Comparison of ENCODE assay signal across 3 cellular contexts in the genomic region with DNA sequence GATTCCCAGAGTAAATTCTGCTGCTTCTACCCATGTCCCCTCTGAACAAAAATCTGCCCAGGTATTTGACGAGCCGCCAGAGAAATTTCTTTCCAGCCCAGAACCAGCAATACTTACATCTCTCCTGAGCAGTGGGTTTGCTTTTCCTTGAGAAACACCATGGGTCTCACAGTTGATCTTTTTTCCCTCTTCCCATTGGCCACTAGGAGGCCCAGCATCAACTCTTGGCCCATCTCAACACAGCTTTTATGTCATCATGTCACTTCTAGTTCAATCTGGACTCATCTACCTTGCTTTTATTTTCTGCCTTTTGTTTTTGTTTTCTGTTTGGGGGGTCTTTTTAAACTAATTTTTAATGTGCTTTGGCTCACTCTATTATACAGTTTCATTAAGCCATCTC.
TF ChIP-seq lines count a peak whose summit lies in the region.

No MANE protein-coding gene starts in this region.

TF ChIP-seq in SK-N-SH, 30 proteins besides CTCF, POLR2A, EP300 and RAD21:
- TF ChIP-seq TAF1 (IDR thresholded peaks at IDR 0.05; ENCODE audit: borderline replicate concordance, low read depth, low read length) (no peak), SMC3 (IDR thresholded peaks at IDR 0.05; ENCODE audit: low read depth, low read length) (no peak), NRF1 (IDR thresholded peaks at IDR 0.05; ENCODE audit: low read depth, low read length) (no peak)
- TF ChIP-seq, protein P1, sequence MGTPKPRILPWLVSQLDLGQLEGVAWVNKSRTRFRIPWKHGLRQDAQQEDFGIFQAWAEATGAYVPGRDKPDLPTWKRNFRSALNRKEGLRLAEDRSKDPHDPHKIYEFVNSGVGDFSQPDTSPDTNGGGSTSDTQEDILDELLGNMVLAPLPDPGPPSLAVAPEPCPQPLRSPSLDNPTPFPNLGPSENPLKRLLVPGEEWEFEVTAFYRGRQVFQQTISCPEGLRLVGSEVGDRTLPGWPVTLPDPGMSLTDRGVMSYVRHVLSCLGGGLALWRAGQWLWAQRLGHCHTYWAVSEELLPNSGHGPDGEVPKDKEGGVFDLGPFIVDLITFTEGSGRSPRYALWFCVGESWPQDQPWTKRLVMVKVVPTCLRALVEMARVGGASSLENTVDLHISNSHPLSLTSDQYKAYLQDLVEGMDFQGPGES (IDR thresholded peaks at IDR 0.05; ENCODE audit: low read depth, low read length), result no peak
- TF ChIP-seq, protein P2, sequence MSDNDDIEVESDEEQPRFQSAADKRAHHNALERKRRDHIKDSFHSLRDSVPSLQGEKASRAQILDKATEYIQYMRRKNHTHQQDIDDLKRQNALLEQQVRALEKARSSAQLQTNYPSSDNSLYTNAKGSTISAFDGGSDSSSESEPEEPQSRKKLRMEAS (IDR thresholded peaks at IDR 0.05; ENCODE audit: low read depth), result no peak
TF ChIP-seq in SK-N-SH: peak in this region for 0.

TF ChIP-seq in SK-N-SH treated with all-trans-retinoic acid at 6 μM for 48 hours, 23 proteins besides CTCF, POLR2A, EP300 and RAD21:
- TF ChIP-seq TOX (CRISPR knock-in tag; IDR thresholded peaks at IDR 0.05; ENCODE audit: borderline replicate concordance) (no peak), ZC3H10 (CRISPR knock-in tag; IDR thresholded peaks at IDR 0.05) (no peak), ESRRG (CRISPR knock-in tag; IDR thresholded peaks at IDR 0.05) (no peak), PPARA (CRISPR knock-in tag; IDR thresholded peaks at IDR 0.05; ENCODE audit: borderline replicate concordance) (no peak), TCF4 (CRISPR knock-in tag; IDR thresholded peaks at IDR 0.05; ENCODE audit: borderline replicate concordance) (no peak), ZFP30 (CRISPR knock-in tag; IDR thresholded peaks at IDR 0.05) (no peak), ZNF565 (CRISPR knock-in tag; conservative IDR thresholded peaks at IDR 0.05; ENCODE audit: low read depth) (no peak), OSR1 (CRISPR knock-in tag; IDR thresholded peaks at IDR 0.05) (no peak), RARB (CRISPR knock-in tag; IDR thresholded peaks at IDR 0.05) (no peak), CSDC2 (CRISPR knock-in tag; IDR thresholded peaks at IDR 0.05) (no peak), ISL1 (CRISPR knock-in tag; IDR thresholded peaks at IDR 0.05) (no peak), GLIS3 (CRISPR knock-in tag; IDR thresholded peaks at IDR 0.05) (no peak), ZNF8 (CRISPR knock-in tag; IDR thresholded peaks at IDR 0.05) (no peak), ZNF70 (CRISPR knock-in tag; IDR thresholded peaks at IDR 0.05) (no peak)
- TF ChIP-seq, protein P3, sequence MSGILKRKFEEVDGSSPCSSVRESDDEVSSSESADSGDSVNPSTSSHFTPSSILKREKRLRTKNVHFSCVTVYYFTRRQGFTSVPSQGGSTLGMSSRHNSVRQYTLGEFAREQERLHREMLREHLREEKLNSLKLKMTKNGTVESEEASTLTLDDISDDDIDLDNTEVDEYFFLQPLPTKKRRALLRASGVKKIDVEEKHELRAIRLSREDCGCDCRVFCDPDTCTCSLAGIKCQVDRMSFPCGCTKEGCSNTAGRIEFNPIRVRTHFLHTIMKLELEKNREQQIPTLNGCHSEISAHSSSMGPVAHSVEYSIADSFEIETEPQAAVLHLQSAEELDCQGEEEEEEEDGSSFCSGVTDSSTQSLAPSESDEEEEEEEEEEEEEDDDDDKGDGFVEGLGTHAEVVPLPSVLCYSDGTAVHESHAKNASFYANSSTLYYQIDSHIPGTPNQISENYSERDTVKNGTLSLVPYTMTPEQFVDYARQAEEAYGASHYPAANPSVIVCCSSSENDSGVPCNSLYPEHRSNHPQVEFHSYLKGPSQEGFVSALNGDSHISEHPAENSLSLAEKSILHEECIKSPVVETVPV (CRISPR knock-in tag; IDR thresholded peaks at IDR 0.05), result no peak
- TF ChIP-seq, protein P4, sequence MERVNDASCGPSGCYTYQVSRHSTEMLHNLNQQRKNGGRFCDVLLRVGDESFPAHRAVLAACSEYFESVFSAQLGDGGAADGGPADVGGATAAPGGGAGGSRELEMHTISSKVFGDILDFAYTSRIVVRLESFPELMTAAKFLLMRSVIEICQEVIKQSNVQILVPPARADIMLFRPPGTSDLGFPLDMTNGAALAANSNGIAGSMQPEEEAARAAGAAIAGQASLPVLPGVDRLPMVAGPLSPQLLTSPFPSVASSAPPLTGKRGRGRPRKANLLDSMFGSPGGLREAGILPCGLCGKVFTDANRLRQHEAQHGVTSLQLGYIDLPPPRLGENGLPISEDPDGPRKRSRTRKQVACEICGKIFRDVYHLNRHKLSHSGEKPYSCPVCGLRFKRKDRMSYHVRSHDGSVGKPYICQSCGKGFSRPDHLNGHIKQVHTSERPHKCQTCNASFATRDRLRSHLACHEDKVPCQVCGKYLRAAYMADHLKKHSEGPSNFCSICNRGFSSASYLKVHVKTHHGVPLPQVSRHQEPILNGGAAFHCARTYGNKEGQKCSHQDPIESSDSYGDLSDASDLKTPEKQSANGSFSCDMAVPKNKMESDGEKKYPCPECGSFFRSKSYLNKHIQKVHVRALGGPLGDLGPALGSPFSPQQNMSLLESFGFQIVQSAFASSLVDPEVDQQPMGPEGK (CRISPR knock-in tag; IDR thresholded peaks at IDR 0.05; ENCODE audit: borderline replicate concordance), result no peak
- TF ChIP-seq, protein P5, sequence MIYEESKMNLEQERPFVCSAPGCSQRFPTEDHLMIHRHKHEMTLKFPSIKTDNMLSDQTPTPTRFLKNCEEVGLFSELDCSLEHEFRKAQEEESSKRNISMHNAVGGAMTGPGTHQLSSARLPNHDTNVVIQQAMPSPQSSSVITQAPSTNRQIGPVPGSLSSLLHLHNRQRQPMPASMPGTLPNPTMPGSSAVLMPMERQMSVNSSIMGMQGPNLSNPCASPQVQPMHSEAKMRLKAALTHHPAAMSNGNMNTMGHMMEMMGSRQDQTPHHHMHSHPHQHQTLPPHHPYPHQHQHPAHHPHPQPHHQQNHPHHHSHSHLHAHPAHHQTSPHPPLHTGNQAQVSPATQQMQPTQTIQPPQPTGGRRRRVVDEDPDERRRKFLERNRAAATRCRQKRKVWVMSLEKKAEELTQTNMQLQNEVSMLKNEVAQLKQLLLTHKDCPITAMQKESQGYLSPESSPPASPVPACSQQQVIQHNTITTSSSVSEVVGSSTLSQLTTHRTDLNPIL (CRISPR knock-in tag; IDR thresholded peaks at IDR 0.05; ENCODE audit: low read depth), result no peak

TF ChIP-seq in K562, 482 proteins besides CTCF, POLR2A, EP300 and RAD21:
- TF ChIP-seq SP1 (CRISPR knock-in tag; IDR thresholded peaks at IDR 0.05), result no peak
- TF ChIP-seq ZNF780A (CRISPR knock-in tag; IDR thresholded peaks at IDR 0.05), result no peak
- TF ChIP-seq MIER1 (IDR thresholded peaks at IDR 0.05; ENCODE audit: low read depth), result no peak
- TF ChIP-seq MCM3 (IDR thresholded peaks at IDR 0.05), result no peak
- no peak for TF ChIP-seq MBD2 (IDR thresholded peaks at IDR 0.05; ENCODE audit: borderline replicate concordance, low read depth)
- TF ChIP-seq, protein P6, sequence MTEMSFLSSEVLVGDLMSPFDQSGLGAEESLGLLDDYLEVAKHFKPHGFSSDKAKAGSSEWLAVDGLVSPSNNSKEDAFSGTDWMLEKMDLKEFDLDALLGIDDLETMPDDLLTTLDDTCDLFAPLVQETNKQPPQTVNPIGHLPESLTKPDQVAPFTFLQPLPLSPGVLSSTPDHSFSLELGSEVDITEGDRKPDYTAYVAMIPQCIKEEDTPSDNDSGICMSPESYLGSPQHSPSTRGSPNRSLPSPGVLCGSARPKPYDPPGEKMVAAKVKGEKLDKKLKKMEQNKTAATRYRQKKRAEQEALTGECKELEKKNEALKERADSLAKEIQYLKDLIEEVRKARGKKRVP (CRISPR knock-in tag; IDR thresholded peaks at IDR 0.05), result no peak
- TF ChIP-seq, protein P7, sequence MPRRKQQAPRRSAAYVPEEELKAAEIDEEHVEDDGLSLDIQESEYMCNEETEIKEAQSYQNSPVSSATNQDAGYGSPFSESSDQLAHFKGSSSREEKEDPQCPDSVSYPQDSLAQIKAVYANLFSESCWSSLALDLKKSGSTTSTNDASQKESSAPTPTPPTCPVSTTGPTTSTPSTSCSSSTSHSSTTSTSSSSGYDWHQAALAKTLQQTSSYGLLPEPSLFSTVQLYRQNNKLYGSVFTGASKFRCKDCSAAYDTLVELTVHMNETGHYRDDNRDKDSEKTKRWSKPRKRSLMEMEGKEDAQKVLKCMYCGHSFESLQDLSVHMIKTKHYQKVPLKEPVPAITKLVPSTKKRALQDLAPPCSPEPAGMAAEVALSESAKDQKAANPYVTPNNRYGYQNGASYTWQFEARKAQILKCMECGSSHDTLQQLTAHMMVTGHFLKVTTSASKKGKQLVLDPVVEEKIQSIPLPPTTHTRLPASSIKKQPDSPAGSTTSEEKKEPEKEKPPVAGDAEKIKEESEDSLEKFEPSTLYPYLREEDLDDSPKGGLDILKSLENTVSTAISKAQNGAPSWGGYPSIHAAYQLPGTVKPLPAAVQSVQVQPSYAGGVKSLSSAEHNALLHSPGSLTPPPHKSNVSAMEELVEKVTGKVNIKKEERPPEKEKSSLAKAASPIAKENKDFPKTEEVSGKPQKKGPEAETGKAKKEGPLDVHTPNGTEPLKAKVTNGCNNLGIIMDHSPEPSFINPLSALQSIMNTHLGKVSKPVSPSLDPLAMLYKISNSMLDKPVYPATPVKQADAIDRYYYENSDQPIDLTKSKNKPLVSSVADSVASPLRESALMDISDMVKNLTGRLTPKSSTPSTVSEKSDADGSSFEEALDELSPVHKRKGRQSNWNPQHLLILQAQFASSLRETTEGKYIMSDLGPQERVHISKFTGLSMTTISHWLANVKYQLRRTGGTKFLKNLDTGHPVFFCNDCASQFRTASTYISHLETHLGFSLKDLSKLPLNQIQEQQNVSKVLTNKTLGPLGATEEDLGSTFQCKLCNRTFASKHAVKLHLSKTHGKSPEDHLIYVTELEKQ (CRISPR knock-in tag; IDR thresholded peaks at IDR 0.05), result no peak
- no peak for TF ChIP-seq PRPF4 (IDR thresholded peaks at IDR 0.05; ENCODE audit: insufficient read depth, low read depth, low read length, poor library complexity, severe bottlenecking)
- TF ChIP-seq NR4A1 (CRISPR knock-in tag; IDR thresholded peaks at IDR 0.05), result no peak
- TF ChIP-seq NR4A1 (tag; IDR thresholded peaks at IDR 0.05), result no peak
- TF ChIP-seq, protein P8, sequence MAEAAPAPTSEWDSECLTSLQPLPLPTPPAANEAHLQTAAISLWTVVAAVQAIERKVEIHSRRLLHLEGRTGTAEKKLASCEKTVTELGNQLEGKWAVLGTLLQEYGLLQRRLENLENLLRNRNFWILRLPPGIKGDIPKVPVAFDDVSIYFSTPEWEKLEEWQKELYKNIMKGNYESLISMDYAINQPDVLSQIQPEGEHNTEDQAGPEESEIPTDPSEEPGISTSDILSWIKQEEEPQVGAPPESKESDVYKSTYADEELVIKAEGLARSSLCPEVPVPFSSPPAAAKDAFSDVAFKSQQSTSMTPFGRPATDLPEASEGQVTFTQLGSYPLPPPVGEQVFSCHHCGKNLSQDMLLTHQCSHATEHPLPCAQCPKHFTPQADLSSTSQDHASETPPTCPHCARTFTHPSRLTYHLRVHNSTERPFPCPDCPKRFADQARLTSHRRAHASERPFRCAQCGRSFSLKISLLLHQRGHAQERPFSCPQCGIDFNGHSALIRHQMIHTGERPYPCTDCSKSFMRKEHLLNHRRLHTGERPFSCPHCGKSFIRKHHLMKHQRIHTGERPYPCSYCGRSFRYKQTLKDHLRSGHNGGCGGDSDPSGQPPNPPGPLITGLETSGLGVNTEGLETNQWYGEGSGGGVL (CRISPR knock-in tag; IDR thresholded peaks at IDR 0.05), result no peak
- TF ChIP-seq SMARCE1 (IDR thresholded peaks at IDR 0.05), result no peak
- no peak for TF ChIP-seq RBM14 (IDR thresholded peaks at IDR 0.05; ENCODE audit: borderline replicate concordance, insufficient read depth, low read depth, low read length)
- no peak for TF ChIP-seq POLR3G (IDR thresholded peaks at IDR 0.05; ENCODE audit: extremely low read depth, insufficient read length, insufficient replicate concordance)
- no peak for TF ChIP-seq FOXJ3 (CRISPR knock-in tag; IDR thresholded peaks at IDR 0.05)
TF ChIP-seq in K562: peak in this region for 0.
